ENCODE assay signal across 8 cellular contexts in the genomic region with DNA sequence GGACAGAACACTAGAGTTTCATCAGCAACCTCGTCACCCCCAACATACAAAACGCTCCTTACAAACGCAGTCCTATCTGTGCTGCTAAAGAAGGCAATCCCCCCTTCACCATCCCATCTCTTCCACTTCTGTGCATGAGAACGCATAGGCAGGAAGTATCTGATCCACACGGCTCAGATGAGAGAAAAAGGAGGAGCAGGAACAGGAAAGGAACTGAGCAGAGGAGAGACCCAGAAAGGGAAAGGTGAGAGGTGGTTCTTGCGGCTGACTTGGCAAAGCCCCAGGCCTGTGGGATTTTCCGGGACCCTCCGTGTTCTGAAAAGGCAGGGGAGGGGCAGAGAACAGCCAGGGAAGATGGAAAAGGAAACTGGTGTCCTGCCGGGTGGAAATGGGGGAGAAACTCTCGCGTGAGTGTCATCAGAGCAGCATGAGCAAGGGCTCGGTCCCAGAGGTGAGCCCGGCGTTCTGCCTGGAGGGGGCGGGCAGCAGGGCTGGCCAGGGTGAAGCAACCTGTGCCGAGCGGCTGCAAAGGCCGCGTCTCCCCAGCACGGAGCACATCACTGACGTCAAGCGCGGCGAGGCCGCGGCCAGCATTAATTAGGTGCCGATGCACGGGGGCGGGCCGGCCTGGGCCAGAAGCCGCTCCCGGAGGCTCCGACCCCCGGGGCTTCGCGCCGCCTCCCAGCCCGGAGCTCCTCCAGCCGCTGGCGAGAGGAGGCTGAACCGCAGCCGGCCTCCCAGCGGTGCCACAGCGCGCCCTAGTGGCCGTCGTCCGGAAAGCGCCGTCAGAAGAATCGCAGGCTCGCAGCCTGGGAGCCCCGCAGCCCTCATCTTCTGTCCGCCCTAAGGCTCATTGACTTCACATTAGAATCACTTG. TPM values are rescaled to one million over a fixed set of nuclear protein-coding genes. Genes with fewer than 3 reads are reported as not detected.
DNase-seq lines count a peak whose midpoint lies in the region; ATAC-seq and TF ChIP-seq lines count a peak whose summit lies in the region.

No MANE protein-coding gene starts in this region.

- POLR2A ChIA-PET in activated CD4-positive, alpha-beta T cell treated with anti-CD3 and anti-CD28 coated beads for 36 hours (lab: Charles Lee): interaction anchor here (0.6 to 1.0 kb wide), 3 partner anchors 174 to 480 kb away, joined by 3 to 6 read pairs (median 3); no protein-coding TSS in a partner anchor

- peaks cover 4% of the 10 kb centered on the region for H3K4me1 ChIP-seq in colonic mucosa

- H3K27ac Mint-ChIP-seq in activated CD4-positive, alpha-beta T cell treated with anti-CD3 and anti-CD28 coated beads for 36 hours: peak overlapping the region; percentile 3

- peak; percentile 90 for ATAC-seq in GM19023 (IDR thresholded peaks at IDR 0.05; ENCODE audit: unreplicated experiment)
- peak; percentile 86 for ATAC-seq in HG03196 (IDR thresholded peaks at IDR 0.05; ENCODE audit: unreplicated experiment)
- peak; percentile 89 for ATAC-seq in activated CD4-positive, alpha-beta T cell treated with anti-CD3 and anti-CD28 coated beads for 36 hours
- ATAC-seq in left lobe of liver: peak; percentile 93

- H3K9me3 ChIP-seq in colonic mucosa: no peaks in the 10 kb centered on the region

- peak overlapping the region; percentile 43 for H3K4me3 Mint-ChIP-seq in activated CD4-positive, alpha-beta T cell treated with anti-CD3 and anti-CD28 coated beads for 36 hours

- peaks cover 8% of the 10 kb centered on the region for H3K4me1 Mint-ChIP-seq in activated CD4-positive, alpha-beta T cell treated with anti-CD3 and anti-CD28 coated beads for 36 hours

- H3K9ac ChIP-seq in colonic mucosa (ENCODE audit: low read depth in 2 of 2, low read length in 2 of 2): peak overlapping the region; percentile 70 to 80

- intact Hi-C loops in activated CD4-positive, alpha-beta T cell treated with anti-CD3 and anti-CD28 coated beads for 36 hours (cut with DNase I, micrococcal nuclease): loop anchor here (1.0 to 10.0 kb wide), 9 partner anchors 60 to 651 kb away; no protein-coding TSS in a partner anchor
- intact Hi-C loops in colonic mucosa (cut with DNase I): loop anchor here (5.0 kb wide), 1 partner anchor 653 kb away; no protein-coding TSS in a partner anchor

- H3K9me3 Mint-ChIP-seq in activated CD4-positive, alpha-beta T cell treated with anti-CD3 and anti-CD28 coated beads for 36 hours (ENCODE audit: low read depth): peaks cover 10% of the 10 kb centered on the region

- CTCF ChIA-PET in activated CD4-positive, alpha-beta T cell treated with anti-CD3 and anti-CD28 coated beads for 36 hours (lab: Charles Lee): interaction anchor here (0.5 to 3.7 kb wide), 50 partner anchors 8 to 658 kb away, joined by 3 to 54 read pairs (median 4); a partner anchor contains a TSS

- H3K27me3 Mint-ChIP-seq in activated CD4-positive, alpha-beta T cell treated with anti-CD3 and anti-CD28 coated beads for 36 hours: peaks cover 21% of the 10 kb centered on the region

- no peaks in the 10 kb centered on the region for H3K36me3 Mint-ChIP-seq in activated CD4-positive, alpha-beta T cell treated with anti-CD3 and anti-CD28 coated beads for 36 hours (ENCODE audit: low read depth)

- peak overlapping the region; percentile 8 for H3K27ac ChIP-seq in colonic mucosa

- no peaks in the 10 kb centered on the region for H3K36me3 ChIP-seq in colonic mucosa

- peak; percentile 96 for TF ChIP-seq CTCF in colonic mucosa (IDR thresholded peaks at IDR 0.05)

- peak; percentile 93 for DNase-seq in AG20443 (ENCODE audit: low spot score)
- DNase-seq in NCI-H2227 treated with DMSO at 0.1 percent for 48 hours (lab: John Stamatoyannopoulos, UW): peak; percentile 82
- peak; percentile 89 for DNase-seq in activated CD4-positive, alpha-beta T cell treated with anti-CD3 and anti-CD28 coated beads for 36 hours
- peak; percentile 88 for DNase-seq in colonic mucosa
- peak; percentile 89 for DNase-seq in left lobe of liver (ENCODE audit: low spot score)
- peak; percentile 78 for DNase-seq in stimulated activated CD4-positive, alpha-beta T cell treated with anti-CD3 and anti-CD28 coated beads, Interleukin-1b, Interleukin-23, amount 100 ng/mL, for 48 hours

- H3K4me3 ChIP-seq in colonic mucosa: peak overlapping the region; percentile 61

- H3K27me3 ChIP-seq in colonic mucosa: no peaks in the 10 kb centered on the region

RNA-seq across cellular contexts. Expression of a gene that starts 35.8 kb away (rescaled TPM):
- total RNA-seq in activated CD4-positive, alpha-beta T cell treated with anti-CD3 and anti-CD28 coated beads for 36 hours: not detected
- under 1 TPM in 1 of 2 donors, not detected in 1; 0.15 TPM for total RNA-seq in colonic mucosa
- 159 TPM for total RNA-seq in left lobe of liver

RNA-seq across cellular contexts. Expression of a gene that starts 54.2 kb away (rescaled TPM):
- total RNA-seq in activated CD4-positive, alpha-beta T cell treated with anti-CD3 and anti-CD28 coated beads for 36 hours: under 1 TPM in 1 of 2 experiments, not detected in 1; 0.04 TPM
- total RNA-seq in colonic mucosa: under 1 TPM; 0.32 to 0.89 TPM
- total RNA-seq in left lobe of liver: not detected

Comparison
In these comparisons a context has a peak if more than half of its experiments do, and no peak if none do; other contexts are left out.
1. Peak in every context shown above with its lines: DNase-seq, ATAC-seq, H3K4me3 ChIP-seq and H3K27ac ChIP-seq.
2. RNA of a gene that starts 35.8 kb away (total RNA-seq): 159 TPM in left lobe of liver (single experiment); 0.15 TPM in colonic mucosa and not detected in activated CD4-positive, alpha-beta T cell treated with anti-CD3 and anti-CD28 coated beads for 36 hours; every median in the first group is over 100 times any median in the second.